Comparison of ENCODE assay signal across 11 cellular contexts in genomic region chr2:17620280-17620679, GRCh38.
A peak's percentile ranks its signal among the peaks of the same experiment; 100 is the strongest.
DNase-seq lines count a peak whose midpoint lies in the region; TF ChIP-seq lines count a peak whose summit lies in the region.
"Had no signal": no experiment of that assay in that cellular context is flagged by ENCODE, and none has a peak within 500 bp of the region (broad histone marks: within the 10 kb centered on the region; RNA-seq: fewer than 3 reads in every experiment).

No MANE protein-coding gene starts in this region.

- no peaks in the 10 kb centered on the region for H3K27me3 Mint-ChIP-seq in chondrocyte (ENCODE audit: low read depth)

- TF ChIP-seq CTCF in epithelial cell of esophagus (IDR thresholded peaks at IDR 0.05; ENCODE audit: insufficient read depth, low read depth, low read length, missing control alignments) (no peak), chondrocyte (IDR thresholded peaks at IDR 0.05) (no peak)

- H3K4me3 ChIP-seq in epithelial cell of esophagus (ENCODE audit: low read length) = peak overlapping the region; percentile 12

- H3K4me1 Mint-ChIP-seq in chondrocyte (ENCODE audit: low read depth) = peaks cover 21% of the 10 kb centered on the region

- DNase-seq in EL (peak; percentile 2), NCI-H446 treated with DMSO at 0.1 percent for 48 hours (lab: John Stamatoyannopoulos, UW) (peak; percentile 58), epithelial cell of esophagus (ENCODE audit: low read depth) (peak; percentile 83), occipital lobe (lab: John Stamatoyannopoulos, UW) (peak; percentile 48), chondrocyte (ENCODE audit: low spot score) (no peak), NCI-H1105 (lab: John Stamatoyannopoulos, UW) (no peak), NK-92 (lab: John Stamatoyannopoulos, UW; ENCODE audit: unreplicated experiment) (no peak)
- no peak for DNase-seq in activated naive CD4-positive, alpha-beta T cell (lab: John Stamatoyannopoulos, UW)
- DNase-seq: activated CD4-positive, alpha-beta T cell treated with anti-CD3 and anti-CD28 coated beads, Interleukin-2, amount 50 U/mL, for 48 hours; CD8-positive, alpha-beta T cell; NCI-H2029 had no signal

- peaks cover 4% of the 10 kb centered on the region for H3K9me3 Mint-ChIP-seq in chondrocyte (ENCODE audit: low read depth)
- H3K9me3 Mint-ChIP-seq: CD8-positive, alpha-beta T cell had no signal

- H3K4me3 Mint-ChIP-seq in chondrocyte (ENCODE audit: unreplicated experiment) = no peak overlapping the region
- H3K4me3 Mint-ChIP-seq: CD8-positive, alpha-beta T cell had no signal

- H3K36me3 Mint-ChIP-seq in chondrocyte (ENCODE audit: low read depth) = peaks cover 2% of the 10 kb centered on the region
- H3K36me3 Mint-ChIP-seq: CD8-positive, alpha-beta T cell had no signal

- H3K27ac Mint-ChIP-seq in chondrocyte (ENCODE audit: unreplicated experiment) = no peak overlapping the region
- H3K27ac Mint-ChIP-seq: CD8-positive, alpha-beta T cell had no signal

Comparison
In these comparisons a context has a peak if more than half of its experiments do, and no peak if none do; other contexts are left out.
1. DNase-seq: peak in EL (single experiment), NCI-H446 treated with DMSO at 0.1 percent for 48 hours (single experiment), epithelial cell of esophagus (single experiment) and occipital lobe (single experiment); none in activated naive CD4-positive, alpha-beta T cell (0 of 4), chondrocyte (single experiment), NCI-H1105 (single experiment) and NK-92 (single experiment).